ENCODE assay signal across 14 cellular contexts in the genomic region with DNA sequence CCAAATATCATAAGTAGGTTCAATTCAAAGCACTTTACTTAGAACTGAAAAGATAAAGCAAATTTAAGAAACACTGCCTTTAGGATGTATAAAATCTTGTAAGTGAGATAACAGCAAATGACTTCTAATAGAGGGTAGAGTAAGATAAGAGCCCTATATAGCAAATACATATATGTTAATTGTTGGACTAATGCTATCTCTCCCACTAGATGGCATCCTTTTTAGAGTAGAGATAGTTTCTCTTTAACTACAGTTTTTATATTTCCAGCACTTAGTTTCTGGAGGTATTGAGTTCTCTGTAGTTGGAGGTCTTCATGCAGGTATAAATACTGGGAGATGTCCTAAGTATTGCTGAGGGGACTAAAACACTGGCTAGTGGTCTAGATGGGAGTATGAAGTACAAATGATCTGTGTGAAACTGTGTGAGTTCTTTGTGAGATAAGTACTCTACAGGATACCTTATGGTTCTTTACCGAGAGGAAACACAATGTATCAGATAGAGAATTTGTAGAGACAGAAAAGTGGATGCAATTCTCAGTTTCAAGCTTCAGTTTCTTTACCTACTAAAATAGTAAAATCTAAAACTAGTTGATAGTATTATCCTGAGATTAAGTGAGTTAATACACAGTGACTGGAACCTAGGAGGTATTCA.
DNase-seq lines count a peak whose midpoint lies in the region; ATAC-seq, FAIRE-seq and TF ChIP-seq lines count a peak whose summit lies in the region.
"Had no signal": no experiment of that assay in that cellular context is flagged by ENCODE, and none has a peak within 500 bp of the region (broad histone marks: within the 10 kb centered on the region; RNA-seq: fewer than 3 reads in every experiment).

No MANE protein-coding gene starts in this region.

- H3K4me1 ChIP-seq in mammary epithelial cell (ENCODE audit: insufficient read depth, low read length) (no peaks in the 10 kb centered on the region), GM12878 (ENCODE audit: control insufficient read depth, insufficient read depth, low read length) (no peaks in the 10 kb centered on the region)

- H3K4me3 Mint-ChIP-seq in MCF 10A (ENCODE audit: unreplicated experiment), result no peak overlapping the region

- DNase-seq in MCF 10A (ENCODE audit: unreplicated experiment) (peak; percentile 14), mammary epithelial cell (no peak), GM12878 (ENCODE audit: low read depth, low spot score) (no peak), hepatic stellate cell (ENCODE audit: low spot score) (no peak), NCI-H2196 treated with DMSO at 0.1 percent for 48 hours (lab: John Stamatoyannopoulos, UW; ENCODE audit: unreplicated experiment) (no peak), HuH-7 (ENCODE audit: low spot score) (no peak), inferior parietal cortex (ENCODE audit: extremely low spot score) (no peak)
- DNase-seq: dermis blood vessel endothelial cell; head of caudate nucleus; SHP77 treated with DMSO at 0.1 percent for 48 hours; stimulated activated naive CD4-positive, alpha-beta T cell had no signal

- 87% methylated on average over 1 of the region's 1 CpG for WGBS in mammary epithelial cell (ENCODE audit: low coverage, missing lambda C conversion rate)
- 60% methylated on average over 1 of the region's 1 CpG for WGBS in GM12878 (ENCODE audit: insufficient coverage, insufficient replicate concordance, low lambda C conversion rate, missing lambda C conversion rate)

- no peak overlapping the region for H2AFZ ChIP-seq in mammary epithelial cell (ENCODE audit: low read depth, low read length)
- no peak overlapping the region for H2AFZ ChIP-seq in GM12878 (ENCODE audit: control insufficient read depth, low read depth, low read length)

- BruUV-seq in MCF 10A (replicated peaks; lab: Mats Ljungman, UMichigan), result no TSS peak
- BruUV-seq in mammary epithelial cell (replicated peaks; lab: Mats Ljungman, UMichigan), result no TSS peak
- no TSS peak for BruUV-seq in GM12878 (replicated peaks; lab: Mats Ljungman, UMichigan)

- TF ChIP-seq CTCF in MCF 10A (IDR thresholded peaks at IDR 0.05; ENCODE audit: unreplicated experiment) (no peak), mammary epithelial cell (conservative IDR thresholded peaks at IDR 0.05 in 1 of 2, IDR thresholded peaks at IDR 0.05 in 1 of 2; ENCODE audit: extremely low read depth in 1 of 2, insufficient read depth in 1 of 2, low read depth in 1 of 2, low read length in 2 of 2) (no peak), LNCAP (IDR thresholded peaks at IDR 0.05) (peak; percentile 52), GM12878 (IDR thresholded peaks at IDR 0.05 in 2 of 3, conservative IDR thresholded peaks at IDR 0.05 in 1 of 3; ENCODE audit: control insufficient read depth in 2 of 3, extremely low read depth in 1 of 3, insufficient read depth in 1 of 3, low read depth in 3 of 3, low read length in 3 of 3) (peak in 1 of 3 experiments; percentile 11; a peak in 1 of 6 replicates)

- no peak overlapping the region for H3K27ac Mint-ChIP-seq in MCF 10A (ENCODE audit: low read depth, unreplicated experiment)
- H3K27ac Mint-ChIP-seq: activated naive CD4-positive, alpha-beta T cell treated with anti-CD3 and anti-CD28 coated beads, Interleukin-2, amount 50 U/mL, for 72 hours had no signal

- H3K27ac ChIP-seq in mammary epithelial cell (ENCODE audit: insufficient read depth, low read depth, low read length) (no peak overlapping the region), GM12878 (ENCODE audit: control insufficient read depth, insufficient read depth) (no peak overlapping the region)
- H3K27ac ChIP-seq: BLaER1 treated with 17β-estradiol and CSF1 and Interleukin-3, amounts not matched to agents 10 nM and 100 nM had no signal

- dilution Hi-C loops in mammary epithelial cell (cut with HindIII; ENCODE audit: low sequenced_read_pairs), result no loop called here

- RAD21 ChIA-PET in GM12878 (lab: Charles Lee; ENCODE audit: unreplicated experiment), result interaction anchor here (1.0 kb wide), 1 partner anchor 12 kb away, joined by 3 read pairs; no protein-coding TSS in a partner anchor

- TF ChIP-seq EP300 in GM12878 (IDR thresholded peaks at IDR 0.05; ENCODE audit: borderline replicate concordance in 1 of 2, control insufficient read depth in 1 of 2, low read depth in 2 of 2, low read length in 2 of 2), result no peak

- H3K4me2 ChIP-seq in mammary epithelial cell (ENCODE audit: insufficient read depth, low read depth, low read length) (no peak overlapping the region), GM12878 (ENCODE audit: control insufficient read depth, insufficient read depth) (no peak overlapping the region)
- H3K4me2 ChIP-seq: BLaER1 treated with 17β-estradiol and CSF1 and Interleukin-3, amounts not matched to agents 10 nM and 100 nM had no signal

- SMC1A ChIA-PET in GM12878 (lab: Charles Lee; ENCODE audit: uncharacterized antibody, unreplicated experiment), result interaction anchor here (1.4 to 1.8 kb wide), 2 partner anchors 13 to 1386 kb away, joined by 3 to 4 read pairs; no protein-coding TSS in a partner anchor

- no peak for TF ChIP-seq POLR2A in GM12878 (IDR thresholded peaks at IDR 0.05; ENCODE audit: low read depth, low read length)

- H3K4me3 ChIP-seq in mammary epithelial cell (replicated peaks in 1 of 3; ENCODE audit: insufficient read depth in 1 of 3, low read depth in 2 of 3, low read length in 3 of 3), result no peak overlapping the region
- no peak overlapping the region for H3K4me3 ChIP-seq in GM12878
- H3K4me3 ChIP-seq: BLaER1 treated with 17β-estradiol and CSF1 and Interleukin-3, amounts not matched to agents 10 nM and 100 nM had no signal

- no peaks in the 10 kb centered on the region for H3K27me3 ChIP-seq in mammary epithelial cell (ENCODE audit: insufficient read depth, low read length)
- no peaks in the 10 kb centered on the region for H3K27me3 ChIP-seq in GM12878 (replicated peaks in 1 of 2; ENCODE audit: control insufficient read depth in 2 of 2, insufficient read depth in 2 of 2, low read length in 1 of 2)
- H3K27me3 ChIP-seq: BLaER1 treated with 17β-estradiol and CSF1 and Interleukin-3, amounts not matched to agents 10 nM and 100 nM had no signal

- H4K20me1 ChIP-seq in mammary epithelial cell (ENCODE audit: insufficient read depth, low read length) (no peaks in the 10 kb centered on the region), GM12878 (ENCODE audit: control insufficient read depth, insufficient read depth) (no peaks in the 10 kb centered on the region)
- H4K20me1 ChIP-seq: BLaER1 treated with 17β-estradiol and CSF1 and Interleukin-3, amounts not matched to agents 10 nM and 100 nM had no signal

- peaks cover 50% of the 10 kb centered on the region for H3K27me3 Mint-ChIP-seq in MCF 10A (ENCODE audit: insufficient read depth, unreplicated experiment)

- no peaks in the 10 kb centered on the region for H3K79me2 ChIP-seq in mammary epithelial cell (ENCODE audit: insufficient read depth, low read length)
- no peaks in the 10 kb centered on the region for H3K79me2 ChIP-seq in GM12878 (ENCODE audit: control insufficient read depth, insufficient read depth, low read length)

- CTCF ChIA-PET in MCF 10A (lab: Yijun Ruan, JAX) (interaction anchor here (0.6 to 2.5 kb wide), 16 partner anchors 8 to 1730 kb away, joined by 3 to 30 read pairs (median 4); no protein-coding TSS in a partner anchor), mammary epithelial cell (lab: Charles Lee; ENCODE audit: low non-redundant PET) (no interaction called here), GM12878 (lab: Yijun Ruan, JAX) (interaction anchor here (0.7 to 1.7 kb wide), 8 partner anchors 9 to 1916 kb away, joined by 3 to 7 read pairs (median 4); no protein-coding TSS in a partner anchor)

- POLR2A ChIA-PET in MCF 10A (lab: Yijun Ruan, JAX), result no interaction called here
- POLR2A ChIA-PET in GM12878 (lab: Charles Lee), result no interaction called here

- H3K4me1 Mint-ChIP-seq in MCF 10A (ENCODE audit: insufficient read depth, unreplicated experiment), result no peaks in the 10 kb centered on the region

- H3K9ac ChIP-seq in mammary epithelial cell (ENCODE audit: insufficient read depth, low read length) (no peak overlapping the region), GM12878 (ENCODE audit: control insufficient read depth, insufficient read depth, low read length) (no peak overlapping the region)
- H3K9ac ChIP-seq: BLaER1 treated with 17β-estradiol and CSF1 and Interleukin-3, amounts not matched to agents 10 nM and 100 nM had no signal

- in situ Hi-C loops in mammary epithelial cell (cut with MboI; ENCODE audit: low sequenced_read_pairs in 2 of 2), result no loop called here
- in situ Hi-C loops in GM12878 (cut with MboI), result no loop called here

- H3K9me3 Mint-ChIP-seq in MCF 10A (ENCODE audit: unreplicated experiment), result no peaks in the 10 kb centered on the region

- H3K9me3 ChIP-seq in mammary epithelial cell (replicated peaks; ENCODE audit: insufficient read depth, low read length), result peaks cover 3% of the 10 kb centered on the region
- H3K9me3 ChIP-seq in GM12878 (replicated peaks; ENCODE audit: control insufficient read depth, insufficient read depth, low read length), result no peaks in the 10 kb centered on the region
- H3K9me3 ChIP-seq: BLaER1 treated with 17β-estradiol and CSF1 and Interleukin-3, amounts not matched to agents 10 nM and 100 nM had no signal

- peak; percentile 58; the same call in 2 of the 3 replicates for ATAC-seq in GM12878
- ATAC-seq: activated naive CD4-positive, alpha-beta T cell treated with anti-CD3 and anti-CD28 coated beads, Interleukin-2, amount 50 U/mL, for 72 hours had no signal

- intact Hi-C loops in MCF 10A (cut with micrococcal nuclease) (loop anchor here (1.0 to 5.0 kb wide), 3 partner anchors 264 to 1386 kb away; no protein-coding TSS in a partner anchor), mammary epithelial cell (cut with micrococcal nuclease) (no loop called here), GM12878 (cut with micrococcal nuclease; ENCODE audit: unreplicated experiment) (loop anchor here (1.0 kb wide), 1 partner anchor 264 kb away; no protein-coding TSS in a partner anchor)

- H3K36me3 ChIP-seq in mammary epithelial cell (ENCODE audit: insufficient read depth, low read length), result no peaks in the 10 kb centered on the region
- no peaks in the 10 kb centered on the region for H3K36me3 ChIP-seq in GM12878 (ENCODE audit: control insufficient read depth in 2 of 2, insufficient read depth in 2 of 2, low read length in 1 of 2)
- H3K36me3 ChIP-seq: BLaER1 treated with 17β-estradiol and CSF1 and Interleukin-3, amounts not matched to agents 10 nM and 100 nM had no signal

- FAIRE-seq in GM12878 (lab: Jason Lieb, UNC), result no peak

- no peak for TF ChIP-seq RAD21 in GM12878 (IDR thresholded peaks at IDR 0.05; ENCODE audit: insufficient read depth, low read depth, low read length)

- H3K36me3 Mint-ChIP-seq in MCF 10A (ENCODE audit: insufficient read depth, unreplicated experiment), result no peaks in the 10 kb centered on the region
